ENCODE assay signal across 26 cellular contexts in the genomic region with DNA sequence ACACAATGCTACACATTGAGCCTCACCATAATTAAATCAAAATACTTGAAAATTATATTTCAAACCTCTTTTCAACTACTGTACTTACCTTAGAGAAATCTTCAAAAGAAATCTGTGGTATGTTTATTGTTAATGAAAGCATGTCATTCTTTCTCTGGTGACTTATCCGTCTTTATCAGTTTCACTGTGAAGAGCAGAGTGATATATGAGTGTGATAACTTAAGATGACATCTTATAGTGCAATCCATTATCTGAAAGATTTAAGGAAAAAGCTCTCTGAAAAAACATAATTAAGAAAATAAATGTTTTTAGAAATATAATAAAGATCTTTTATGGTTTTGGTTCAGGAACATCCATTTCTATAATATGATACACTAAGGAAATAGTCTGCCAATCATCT.
"Had no signal": no experiment of that assay in that cellular context is flagged by ENCODE, and none has a peak within 500 bp of the region (broad histone marks: within the 10 kb centered on the region; RNA-seq: fewer than 3 reads in every experiment).

No MANE protein-coding gene starts in this region.

- H3K27ac ChIP-seq: stomach, suprapubic skin, testis, thoracic aorta, thyroid gland, tibial artery, tibial nerve, transverse colon, upper lobe of left lung, upper lobe of right lung, uterus, vagina had no signal

- ATAC-seq: stimulated activated effector memory CD8-positive, alpha-beta T cell treated with anti-CD3 and anti-CD28 coated beads, Interleukin-12 subunit alpha, Interleukin-12 subunit beta, amount 100 ng/mL, for 72 hours; stimulated activated memory B cell treated with anti-CD40 and anti-IgM and Interleukin-4, amounts not matched to agents 10 μg/mL and 1 μg/mL and 100 μg/mL, for 72 hours; stimulated activated naive B cell treated with anti-CD40 and anti-IgM and Interleukin-4, amounts not matched to agents 10 μg/mL and 1 μg/mL and 100 μg/mL, for 72 hours; stimulated activated naive CD8-positive, alpha-beta T cell treated with anti-CD3 and anti-CD28 coated beads, Interleukin-15, amount 100 ng/mL, for 72 hours; stimulated activated naive CD8-positive, alpha-beta T cell treated with anti-CD3 and anti-CD28 coated beads, Interleukin-15, Interleukin-2, amounts not matched to agents 100 U/mL and 50 U/mL, for 24 hours; upper lobe of right lung had no signal

- DNase-seq: stimulated activated CD4-positive, alpha-beta T cell treated with anti-CD3 and anti-CD28 coated beads, Interleukin-2, amount 100 ng/mL, for 48 hours; stimulated activated CD4-positive, alpha-beta T cell treated with anti-CD3 and anti-CD28 coated beads, Interleukin-4, amount 100 ng/mL, for 1 hour; stimulated activated CD4-positive, alpha-beta T cell treated with anti-CD3 and anti-CD28 coated beads, Interleukin-4, amount 100 ng/mL, for 24 hours; stimulated activated CD4-positive, alpha-beta T cell treated with anti-CD3 and anti-CD28 coated beads, Interleukin-4, amount 100 ng/mL, for 4 hours; stimulated activated CD8-positive, alpha-beta memory T cell treated with anti-CD3 and anti-CD28 coated beads, Interleukin-4, amount 100 ng/mL, for 48 hours; stimulated activated naive B cell treated with anti-CD40 and anti-IgM and Interleukin-4, amounts not matched to agents 10 μg/mL and 1 μg/mL and 100 μg/mL, for 72 hours; stimulated activated naive CD4-positive, alpha-beta T cell; stimulated activated naive CD4-positive, alpha-beta T cell treated with Interleukin-2 at 50 U/mL for 16 hours; stimulated activated naive CD8-positive, alpha-beta T cell treated with anti-CD3 and anti-CD28 coated beads, Interleukin-15, amount 100 ng/mL, for 72 hours; stimulated activated naive CD8-positive, alpha-beta T cell treated with anti-CD3 and anti-CD28 coated beads, Interleukin-15, Interleukin-2, amounts not matched to agents 100 U/mL and 50 U/mL, for 24 hours; stomach; substantia nigra; testis; thyroid gland; tibial artery; transverse colon; trophoblast cell; upper lobe of left lung; upper lobe of right lung; uterus had no signal

- H3K9me3 ChIP-seq: stomach, suprapubic skin, testis, thoracic aorta, thyroid gland, tibial artery, tibial nerve, transverse colon, upper lobe of left lung, upper lobe of right lung, uterus, vagina had no signal

- H3K27me3 ChIP-seq: stomach, suprapubic skin, testis, thyroid gland, tibial artery, tibial nerve, transverse colon, upper lobe of left lung, upper lobe of right lung, uterus, vagina had no signal

- H3K4me1 ChIP-seq: stomach, suprapubic skin, testis, thyroid gland, tibial artery, tibial nerve, transverse colon, upper lobe of left lung, upper lobe of right lung, uterus, vagina had no signal

- H3K36me3 ChIP-seq: stomach, suprapubic skin, thoracic aorta, thyroid gland, tibial artery, tibial nerve, transverse colon, upper lobe of left lung, upper lobe of right lung, uterus, vagina had no signal

- H3K4me3 ChIP-seq: stomach, suprapubic skin, testis, thoracic aorta, thyroid gland, tibial artery, tibial nerve, transverse colon, upper lobe of left lung, upper lobe of right lung, uterus, vagina had no signal
